22 cellular contexts compared by ENCODE assay signal in genomic region chr19:19782783-19783182, GRCh38. TPM values are rescaled to one million over a fixed set of nuclear protein-coding genes. Genes with fewer than 3 reads are reported as not detected.
DNase-seq lines count a peak whose midpoint lies in the region; ATAC-seq and TF ChIP-seq lines count a peak whose summit lies in the region.
"Had no signal": no experiment of that assay in that cellular context is flagged by ENCODE, and none has a peak within 500 bp of the region (broad histone marks: within the 10 kb centered on the region; RNA-seq: fewer than 3 reads in every experiment).

No MANE protein-coding gene starts in this region.

- CTCF ChIA-PET in CD8-positive, alpha-beta T cell (lab: Charles Lee): interaction anchor here (1.5 kb wide), 1 partner anchor 83 kb away, joined by 3 read pairs; the partner anchor contains the start of gene ZNF253

- H3K27ac Mint-ChIP-seq in CD8-positive, alpha-beta T cell: peak overlapping the region; percentile 45
- peak overlapping the region; percentile 2 to 72 for H3K27ac Mint-ChIP-seq in activated naive CD4-positive, alpha-beta T cell treated with anti-CD3 and anti-CD28 coated beads, Interleukin-2, amount 50 U/mL, for 72 hours
- no peak overlapping the region for H3K27ac Mint-ChIP-seq in nephron progenitor cell
- H3K27ac Mint-ChIP-seq: H9 had no signal

- peaks cover 3% of the 10 kb centered on the region for H3K36me3 ChIP-seq in CD8-positive, alpha-beta T cell (ENCODE audit: insufficient read depth, low read length)
- H3K36me3 ChIP-seq: prostate gland had no signal

- POLR2A ChIA-PET in CD8-positive, alpha-beta T cell (lab: Charles Lee): interaction anchor here (0.7 kb wide), 1 partner anchor 464 kb away, joined by 3 read pairs; no protein-coding TSS in a partner anchor

- no peak overlapping the region for H3K4me3 Mint-ChIP-seq in CD8-positive, alpha-beta T cell
- H3K4me3 Mint-ChIP-seq in nephron progenitor cell: no peak overlapping the region
- H3K4me3 Mint-ChIP-seq: H9 had no signal

- no peak overlapping the region for H3K4me3 ChIP-seq in CD8-positive, alpha-beta T cell (ENCODE audit: low read depth, low read length)
- H3K4me3 ChIP-seq: mucosa of descending colon, prostate gland had no signal

- no peaks in the 10 kb centered on the region for H3K9me3 Mint-ChIP-seq in CD8-positive, alpha-beta T cell
- H3K9me3 Mint-ChIP-seq in activated naive CD4-positive, alpha-beta T cell treated with anti-CD3 and anti-CD28 coated beads, Interleukin-2, amount 50 U/mL, for 72 hours: peaks cover 6 to 35% of the 10 kb centered on the region in 2 donors
- peaks cover 90% of the 10 kb centered on the region for H3K9me3 Mint-ChIP-seq in nephron progenitor cell

- peaks cover 67% of the 10 kb centered on the region for H3K36me3 Mint-ChIP-seq in CD8-positive, alpha-beta T cell
- H3K36me3 Mint-ChIP-seq in activated naive CD4-positive, alpha-beta T cell treated with anti-CD3 and anti-CD28 coated beads, Interleukin-2, amount 50 U/mL, for 72 hours: peaks cover 52 to 95% of the 10 kb centered on the region in 2 donors
- H3K36me3 Mint-ChIP-seq in nephron progenitor cell (ENCODE audit: low read depth): peaks cover 98% of the 10 kb centered on the region

- no peaks in the 10 kb centered on the region for H3K27me3 Mint-ChIP-seq in CD8-positive, alpha-beta T cell (ENCODE audit: low read depth)
- peaks cover 6% of the 10 kb centered on the region for H3K27me3 Mint-ChIP-seq in nephron progenitor cell (ENCODE audit: low read depth, poor library complexity)

- no peak for TF ChIP-seq POLR2A in GM18505 (IDR thresholded peaks at IDR 0.05; ENCODE audit: borderline replicate concordance, extremely low read depth, insufficient read depth, insufficient read length)

- TF ChIP-seq CTCF in CD8-positive, alpha-beta T cell (IDR thresholded peaks at IDR 0.05): no peak
- no peak for TF ChIP-seq CTCF in nephron progenitor cell (IDR thresholded peaks at IDR 0.05)

- no peak for DNase-seq in activated CD4-positive, CD25-positive, alpha-beta regulatory T cell treated with anti-CD3 and anti-CD28 coated beads, Interleukin-2, amount 50 U/mL, for 72 hours
- no peak for DNase-seq in CD8-positive, alpha-beta T cell
- peak in 1 of 2 donors; percentile 64 for DNase-seq in activated naive CD4-positive, alpha-beta T cell treated with anti-CD3 and anti-CD28 coated beads, Interleukin-2, amount 50 U/mL, for 72 hours (ENCODE audit: low spot score in 2 of 2)
- peak; percentile 68 for DNase-seq in stimulated activated CD4-positive, alpha-beta T cell treated with anti-CD3 and anti-CD28 coated beads, Interleukin-4, amount 100 ng/mL, for 24 hours
- no peak for DNase-seq in nephron progenitor cell
- DNase-seq: activated CD8-positive, alpha-beta memory T cell treated with anti-CD3 and anti-CD28 coated beads for 24 hours; activated gamma-delta T cell; effector CD4-positive, alpha-beta T cell; EL; H9; islet precursor cell; mucosa of descending colon; NCI-H1694 treated with DMSO at 0.1 percent for 48 hours; NCI-H226; NCI-H82; SHP77 had no signal

- peak; percentile 51 to 73 for ATAC-seq in activated CD4-positive, CD25-positive, alpha-beta regulatory T cell treated with anti-CD3 and anti-CD28 coated beads, Interleukin-2, amount 50 U/mL, for 24 hours
- ATAC-seq in CD8-positive, alpha-beta T cell: no peak
- ATAC-seq in activated naive CD4-positive, alpha-beta T cell treated with anti-CD3 and anti-CD28 coated beads, Interleukin-2, amount 50 U/mL, for 72 hours: peak; percentile 44 to 81
- ATAC-seq in HG02870 (IDR thresholded peaks at IDR 0.05; ENCODE audit: unreplicated experiment) (no peak), GM18505 (IDR thresholded peaks at IDR 0.05; ENCODE audit: unreplicated experiment) (no peak)
- ATAC-seq: mucosa of descending colon had no signal

- no peak overlapping the region for H3K27ac ChIP-seq in CD8-positive, alpha-beta T cell (ENCODE audit: low read depth, low read length)
- H3K27ac ChIP-seq: 22Rv1, KMS-11, prostate gland had no signal

- H3K9me3 ChIP-seq in CD8-positive, alpha-beta T cell (ENCODE audit: low read length): no peaks in the 10 kb centered on the region
- H3K9me3 ChIP-seq: prostate gland had no signal

- peaks cover 57% of the 10 kb centered on the region for H3K4me1 Mint-ChIP-seq in CD8-positive, alpha-beta T cell (ENCODE audit: low read depth)
- H3K4me1 Mint-ChIP-seq in nephron progenitor cell: peaks cover 9% of the 10 kb centered on the region

- H3K27me3 ChIP-seq in CD8-positive, alpha-beta T cell (ENCODE audit: insufficient read depth, low read length): no peaks in the 10 kb centered on the region

- intact Hi-C loops in CD8-positive, alpha-beta T cell (cut with DNase I, micrococcal nuclease): no loop called here

- peaks cover 2% of the 10 kb centered on the region for H3K4me1 ChIP-seq in CD8-positive, alpha-beta T cell (ENCODE audit: insufficient read depth, low read length)
- H3K4me1 ChIP-seq: prostate gland had no signal

RNA-seq across cellular contexts. Expression of gene ZNF506, which starts 38.8 kb away (rescaled TPM):
- total RNA-seq in CD8-positive, alpha-beta T cell: 10 to 100 TPM; 50.2 to 50.4 TPM
- total RNA-seq in activated naive CD4-positive, alpha-beta T cell treated with anti-CD3 and anti-CD28 coated beads, Interleukin-2, amount 50 U/mL, for 72 hours: 10 to 100 TPM; 31.7 to 36.2 TPM

RNA-seq across cellular contexts. Expression of gene ZNF14, which starts 49.9 kb away (rescaled TPM):
- total RNA-seq in CD8-positive, alpha-beta T cell: 10 to 100 TPM; 40.7 to 44.9 TPM
- total RNA-seq in activated naive CD4-positive, alpha-beta T cell treated with anti-CD3 and anti-CD28 coated beads, Interleukin-2, amount 50 U/mL, for 72 hours: 10 to 100 TPM in 1 of 2 donors, 1 to 10 TPM in 1; 7.3 to 11.6 TPM

Comparison
In these comparisons a context has a peak if more than half of its experiments do, and no peak if none do; other contexts are left out.
1. ATAC-seq: peak in activated CD4-positive, CD25-positive, alpha-beta regulatory T cell treated with anti-CD3 and anti-CD28 coated beads, Interleukin-2, amount 50 U/mL, for 24 hours (2 of 2) and activated naive CD4-positive, alpha-beta T cell treated with anti-CD3 and anti-CD28 coated beads, Interleukin-2, amount 50 U/mL, for 72 hours (2 of 2); none in CD8-positive, alpha-beta T cell (single experiment), HG02870 (single experiment) and GM18505 (single experiment).